Comparison of ENCODE assay signal across 10 cellular contexts in genomic region chr17:37476431-37477130, GRCh38. TPM values are rescaled to one million over a fixed set of nuclear protein-coding genes. Genes with fewer than 3 reads are reported as not detected.
DNase-seq lines count a peak whose midpoint lies in the region; ATAC-seq, FAIRE-seq and TF ChIP-seq lines count a peak whose summit lies in the region.
"Had no signal": no experiment of that assay in that cellular context is flagged by ENCODE, and none has a peak within 500 bp of the region (broad histone marks: within the 10 kb centered on the region; RNA-seq: fewer than 3 reads in every experiment).

No MANE protein-coding gene starts in this region.

- no peaks in the 10 kb centered on the region for H3K79me2 ChIP-seq in keratinocyte (ENCODE audit: control insufficient read depth, insufficient read depth, low read length)

- H3K27me3 Mint-ChIP-seq in activated naive CD4-positive, alpha-beta T cell treated with anti-CD3 and anti-CD28 coated beads, Interleukin-2, amount 50 U/mL, for 24 hours, result no peaks in the 10 kb centered on the region
- H3K27me3 Mint-ChIP-seq: activated naive CD8-positive, alpha-beta T cell had no signal

- H3K4me3 Mint-ChIP-seq in activated naive CD4-positive, alpha-beta T cell treated with anti-CD3 and anti-CD28 coated beads, Interleukin-2, amount 50 U/mL, for 24 hours, result no peak overlapping the region
- H3K4me3 Mint-ChIP-seq: activated naive CD8-positive, alpha-beta T cell had no signal

- in situ Hi-C loops in T47D (cut with HindIII; ENCODE audit: low pct_unique_long_range_greater_than_20kb, low sequenced_read_pairs), result no loop called here

- dilution Hi-C loops in keratinocyte (cut with MboI; ENCODE audit: extremely low pct_ligation_motif_present, low sequenced_read_pairs), result no loop called here

- H3K27ac ChIP-seq in keratinocyte (ENCODE audit: control insufficient read depth, insufficient read depth, low read length), result peak overlapping the region; percentile 87
- H3K27ac ChIP-seq in upper lobe of left lung, result peak overlapping the region in 1 of 4 donors; percentile 4

- no peak for TF ChIP-seq POLR2A in upper lobe of left lung (IDR thresholded peaks at IDR 0.05)

- FAIRE-seq in keratinocyte (lab: Jason Lieb, UNC), result no peak

- no peak for DNase-seq in activated naive CD4-positive, alpha-beta T cell treated with Interleukin-2 at 50 U/mL for 16 hours
- DNase-seq in T47D (ENCODE audit: low read depth in 1 of 2, low spot score in 1 of 2) (peak; percentile 53 to 88), keratinocyte (ENCODE audit: low read depth, low spot score) (no peak), upper lobe of left lung (no peak), GOT3 (lab: John Stamatoyannopoulos, UW) (no peak)
- no peak for DNase-seq in activated CD4-positive, alpha-beta T cell treated with anti-CD3 and anti-CD28 coated beads for 48 hours
- DNase-seq: NCI-H345 had no signal

- H3K4me1 Mint-ChIP-seq in activated naive CD4-positive, alpha-beta T cell treated with anti-CD3 and anti-CD28 coated beads, Interleukin-2, amount 50 U/mL, for 24 hours, result no peaks in the 10 kb centered on the region

- ATAC-seq in upper lobe of left lung (ENCODE audit: low FRiP score in 2 of 2) (peak; percentile 23 to 50), HG02840 (IDR thresholded peaks at IDR 0.05; ENCODE audit: low FRiP score, unreplicated experiment) (no peak)

- H3K9ac ChIP-seq in keratinocyte (ENCODE audit: control insufficient read depth, extremely low read depth, insufficient read depth, low read length), result peak overlapping the region; percentile 75

- peaks cover 15% of the 10 kb centered on the region for H3K36me3 Mint-ChIP-seq in activated naive CD4-positive, alpha-beta T cell treated with anti-CD3 and anti-CD28 coated beads, Interleukin-2, amount 50 U/mL, for 24 hours

- no peaks in the 10 kb centered on the region for H4K20me1 ChIP-seq in keratinocyte (ENCODE audit: control insufficient read depth, extremely low read depth, insufficient read depth, low read length)

- H3K4me3 ChIP-seq in keratinocyte (ENCODE audit: control insufficient read depth in 2 of 3, extremely low read depth in 1 of 3, insufficient read depth in 2 of 3, low read depth in 1 of 3, low read length in 3 of 3) (peak overlapping the region in 2 of 3 experiments; percentile 22 to 40), upper lobe of left lung (no peak overlapping the region)

- WGBS in upper lobe of left lung, 2 donors, result 81 to 84% methylated on average over 4 of the region's 4 CpGs

- no peaks in the 10 kb centered on the region for H3K9me1 ChIP-seq in keratinocyte (ENCODE audit: control insufficient read depth, extremely low read depth, insufficient read depth, low read length)

- H3K9me3 Mint-ChIP-seq in activated naive CD4-positive, alpha-beta T cell treated with anti-CD3 and anti-CD28 coated beads, Interleukin-2, amount 50 U/mL, for 24 hours, result no peaks in the 10 kb centered on the region

- TF ChIP-seq EP300 in upper lobe of left lung (IDR thresholded peaks at IDR 0.05), result no peak

- peak overlapping the region; percentile 83 for H3K4me2 ChIP-seq in keratinocyte (ENCODE audit: control insufficient read depth, extremely low read depth, insufficient read depth, low read depth, low read length)

- H2AFZ ChIP-seq in keratinocyte (ENCODE audit: control insufficient read depth, low read length), result peak overlapping the region; percentile 34

- peak overlapping the region; percentile 1 for H3K27ac Mint-ChIP-seq in activated naive CD4-positive, alpha-beta T cell treated with anti-CD3 and anti-CD28 coated beads, Interleukin-2, amount 50 U/mL, for 24 hours

- TF ChIP-seq CTCF in keratinocyte (optimal IDR thresholded peaks at IDR 0.05 in 1 of 3, IDR thresholded peaks at IDR 0.05 in 1 of 3, conservative IDR thresholded peaks at IDR 0.05 in 1 of 3; ENCODE audit: extremely low read depth in 1 of 3, insufficient read depth in 2 of 3, low read length in 3 of 3) (no peak), upper lobe of left lung (IDR thresholded peaks at IDR 0.05) (no peak)

- H3K9me3 ChIP-seq in keratinocyte (ENCODE audit: control insufficient read depth, low read depth, low read length) (no peaks in the 10 kb centered on the region), upper lobe of left lung (no peaks in the 10 kb centered on the region)

- H3K27me3 ChIP-seq in keratinocyte (ENCODE audit: control insufficient read depth, extremely low read depth, insufficient read depth, low read length) (no peaks in the 10 kb centered on the region), upper lobe of left lung (no peaks in the 10 kb centered on the region)

- H3K36me3 ChIP-seq in keratinocyte (ENCODE audit: control insufficient read depth in 2 of 2, extremely low read depth in 1 of 2, insufficient read depth in 2 of 2, low read length in 2 of 2), result peaks cover 0 to 23% of the 10 kb centered on the region in 2 experiments
- peaks cover 18 to 77% (median 54%) of the 10 kb centered on the region in 4 donors for H3K36me3 ChIP-seq in upper lobe of left lung

- H3K4me1 ChIP-seq in keratinocyte (ENCODE audit: control insufficient read depth, extremely low read depth, insufficient read depth, low read length), result peaks cover 47% of the 10 kb centered on the region
- peaks cover 0 to 5% (median 1%) of the 10 kb centered on the region in 4 donors for H3K4me1 ChIP-seq in upper lobe of left lung

RNA-seq across cellular contexts. Expression of gene DUSP14, which starts 13.1 kb away (rescaled TPM):
- 169 to 226 TPM (median 210 TPM) in 3 replicates for polyA plus RNA-seq in keratinocyte
- 52.8 TPM for polyA plus RNA-seq in keratinocyte (2011; ENCODE audit: low read depth)
- polyA plus RNA-seq in keratinocyte (2011; cell fraction: cytosol; rRNA removed), result 197 and 226 TPM in 2 replicates
- 187 and 230 TPM in 2 replicates for polyA plus RNA-seq in keratinocyte (2011; cell fraction: nucleus; rRNA removed)
- 115 and 211 TPM in 2 replicates for polyA plus RNA-seq in keratinocyte (2012; ENCODE audit: low replicate concordance)
- 137 to 243 TPM (median 145 TPM) in 3 replicates for polyA minus RNA-seq in keratinocyte
- polyA minus RNA-seq in keratinocyte (2011; cell fraction: cytosol; rRNA and poly(A)+ RNA removed), result 130 TPM
- 77.0 and 108 TPM in 2 replicates for polyA minus RNA-seq in keratinocyte (2011; cell fraction: nucleus; rRNA and poly(A)+ RNA removed)
- total RNA-seq in upper lobe of left lung, result 10 to 100 TPM in 3 of 6 donors, 1 to 10 TPM in 3; 4.2 to 40.0 (median 9.4) TPM

Comparison
In these comparisons a context has a peak if more than half of its experiments do, and no peak if none do; other contexts are left out.
1. DNase-seq: peak in T47D (2 of 2); none in activated naive CD4-positive, alpha-beta T cell treated with Interleukin-2 at 50 U/mL for 16 hours (single experiment), keratinocyte (single experiment), upper lobe of left lung (0 of 2), GOT3 (single experiment) and activated CD4-positive, alpha-beta T cell treated with anti-CD3 and anti-CD28 coated beads for 48 hours (single experiment).
2. H3K4me3 ChIP-seq: peak in keratinocyte (2 of 3); none in upper lobe of left lung (0 of 4).